21 cellular contexts compared by ENCODE assay signal in the genomic region with DNA sequence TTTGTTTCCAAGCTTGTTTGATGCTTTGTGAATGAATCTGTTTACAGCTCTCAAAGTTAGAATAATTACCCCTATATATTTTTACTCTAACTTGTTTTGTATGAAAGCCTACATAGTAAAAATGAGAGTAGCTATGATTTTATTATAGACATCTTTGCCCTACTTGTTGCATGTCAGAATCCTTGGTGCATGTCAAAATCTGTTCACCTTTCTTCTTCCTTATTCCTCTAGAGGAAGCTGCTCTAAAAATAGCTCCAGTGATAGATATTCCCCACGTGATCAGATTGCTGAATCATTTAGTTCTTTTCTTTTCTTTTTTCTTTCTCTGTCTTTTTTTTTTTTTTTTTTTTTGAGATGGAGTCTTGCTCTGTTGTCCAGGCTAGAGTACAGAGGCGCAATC. TPM values are rescaled to one million over a fixed set of nuclear protein-coding genes. Genes with fewer than 3 reads are reported as not detected.
"Had no signal": no experiment of that assay in that cellular context is flagged by ENCODE, and none has a peak within 500 bp of the region (broad histone marks: within the 10 kb centered on the region; RNA-seq: fewer than 3 reads in every experiment).

No MANE protein-coding gene starts in this region.

- H3K27me3 ChIP-seq: colonic mucosa, gastrocnemius medialis, heart right ventricle, sigmoid colon, suprapubic skin, tibial artery had no signal

- H3K4me1 ChIP-seq: colonic mucosa, gastrocnemius medialis, psoas muscle, sigmoid colon, suprapubic skin, tibial artery had no signal

- FAIRE-seq: endothelial cell of umbilical vein had no signal

- H3K36me3 ChIP-seq: colonic mucosa, gastrocnemius medialis, heart right ventricle, sigmoid colon, suprapubic skin, tibial artery had no signal

- ATAC-seq: esophagus mucosa; gastrocnemius medialis; heart right ventricle; left lobe of liver; naive thymus-derived CD4-positive, alpha-beta T cell; psoas muscle; stimulated activated naive CD8-positive, alpha-beta T cell treated with anti-CD3 and anti-CD28 coated beads, Interleukin-15, Interleukin-2, amounts not matched to agents 100 U/mL and 50 U/mL, for 24 hours had no signal

- H3K4me3 ChIP-seq: colonic mucosa, gastrocnemius medialis, heart right ventricle, psoas muscle, sigmoid colon, skin epidermis, suprapubic skin, tibial artery had no signal

- DNase-seq: cerebellar nuclear complex; colonic mucosa; dermis blood vessel endothelial cell; effector CD4-positive, alpha-beta T cell; endodermal cell; gastrocnemius medialis; heart right ventricle; hypothalamus; kidney glomerular epithelial cell; mammary epithelial cell; naive thymus-derived CD4-positive, alpha-beta T cell; nephron progenitor cell; psoas muscle; sigmoid colon; stimulated activated naive CD8-positive, alpha-beta T cell treated with anti-CD3 and anti-CD28 coated beads, Interleukin-15, Interleukin-2, amounts not matched to agents 100 U/mL and 50 U/mL, for 24 hours; tibial artery had no signal

- H3K9me3 ChIP-seq: colonic mucosa, gastrocnemius medialis, heart right ventricle, psoas muscle, sigmoid colon, suprapubic skin, tibial artery had no signal

- H3K27ac ChIP-seq: colonic mucosa, gastrocnemius medialis, heart right ventricle, psoas muscle, sigmoid colon, skin epidermis, suprapubic skin, tibial artery had no signal

RNA-seq across cellular contexts. Expression of a gene that starts 39.8 kb away (rescaled TPM):
- total RNA-seq: naive thymus-derived CD4-positive, alpha-beta T cell had no signal
